7 cellular contexts compared by ENCODE assay signal in genomic region chr10:111076191-111076681, GRCh38. TPM values are rescaled to one million over a fixed set of nuclear protein-coding genes. Genes with fewer than 3 reads are reported as not detected.
A peak's percentile ranks its signal among the peaks of the same experiment; 100 is the strongest.
DNase-seq lines count a peak whose midpoint lies in the region; FAIRE-seq and TF ChIP-seq lines count a peak whose summit lies in the region.

No MANE protein-coding gene starts in this region.

- H3K27me3 ChIP-seq in GM06990 (replicated peaks; ENCODE audit: control insufficient read depth, insufficient read depth, low read length) = peaks cover 1% of the 10 kb centered on the region; the same call in 1 of the 2 replicates

- peak; percentile 43 for DNase-seq in GM06990 (ENCODE audit: extremely low read depth, insufficient read length)
- peak; percentile 82 for DNase-seq in H54 (ENCODE audit: insufficient read length, low spot score)
- DNase-seq in M059J (ENCODE audit: low read depth) = peak; percentile 27
- peak in 32 of 61 donors; percentile 5 to 73 (median 30) for DNase-seq in caudate nucleus (lab: John Stamatoyannopoulos, UW)
- peak; percentile 87 for DNase-seq in islet precursor cell
- DNase-seq in stimulated activated CD4-positive, alpha-beta T cell treated with anti-CD3 and anti-CD28 coated beads, Interleukin-12 subunit alpha, Interleukin-12 subunit beta, amount 100 ng/mL, for 48 hours (ENCODE audit: low read depth in 2 of 3, low spot score in 1 of 3) = peak; percentile 18 to 47 (median 41)

- peaks cover 77% of the 10 kb centered on the region for H3K27me3 Mint-ChIP-seq in T-helper 1 cell treated with Interleukin-12 subunit alpha and Interleukin-12 subunit beta and Interleukin-4 antibody, amounts not matched to agents 30 μg/mL and 1 μg/mL, for 36 hours (ENCODE audit: low read depth)

- no peak overlapping the region for H3K27ac ChIP-seq in caudate nucleus (ENCODE audit: low read depth, low read length)

- peak overlapping the region; percentile 50 for H3K4me3 ChIP-seq in GM06990 (replicated peaks; ENCODE audit: low read depth, low read length)

- H3K36me3 Mint-ChIP-seq in T-helper 1 cell treated with Interleukin-12 subunit alpha and Interleukin-12 subunit beta and Interleukin-4 antibody, amounts not matched to agents 30 μg/mL and 1 μg/mL, for 36 hours (ENCODE audit: low read depth) = no peaks in the 10 kb centered on the region

- no peaks in the 10 kb centered on the region for H3K9me3 Mint-ChIP-seq in T-helper 1 cell treated with Interleukin-12 subunit alpha and Interleukin-12 subunit beta and Interleukin-4 antibody, amounts not matched to agents 30 μg/mL and 1 μg/mL, for 36 hours

- TF ChIP-seq POLR2A in H54 (IDR thresholded peaks at IDR 0.05; ENCODE audit: low read depth, low read length) = no peak

- H3K4me1 Mint-ChIP-seq in T-helper 1 cell treated with Interleukin-12 subunit alpha and Interleukin-12 subunit beta and Interleukin-4 antibody, amounts not matched to agents 30 μg/mL and 1 μg/mL, for 36 hours (ENCODE audit: low read depth) = peaks cover 4% of the 10 kb centered on the region

- H3K27ac Mint-ChIP-seq in T-helper 1 cell treated with Interleukin-12 subunit alpha and Interleukin-12 subunit beta and Interleukin-4 antibody, amounts not matched to agents 30 μg/mL and 1 μg/mL, for 36 hours = no peak overlapping the region

- no peaks in the 10 kb centered on the region for H3K36me3 ChIP-seq in GM06990 (ENCODE audit: control insufficient read depth, insufficient read depth, low read length)

- TF ChIP-seq CTCF in GM06990 (IDR thresholded peaks at IDR 0.05; ENCODE audit: insufficient read depth, low read length, poor library complexity, severe bottlenecking) = peak; percentile 83

- peak overlapping the region; percentile 31 for H3K4me3 Mint-ChIP-seq in T-helper 1 cell treated with Interleukin-12 subunit alpha and Interleukin-12 subunit beta and Interleukin-4 antibody, amounts not matched to agents 30 μg/mL and 1 μg/mL, for 36 hours

- no peak for FAIRE-seq in H54 (lab: Jason Lieb, UNC)

RNA-seq across cellular contexts. Expression of gene ADRA2A, which starts 0.6 kb away (rescaled TPM):
- not detected in 2 replicates for total RNA-seq in M059J (2014; rRNA removed; shearing (Covaris generic))

Comparison
In these comparisons a context has a peak if more than half of its experiments do, and no peak if none do; other contexts are left out.
1. DNase-seq: peak in every context shown above with its lines; median percentile 87 in islet precursor cell; 82 in H54; 43 in GM06990; 41 in stimulated activated CD4-positive, alpha-beta T cell treated with anti-CD3 and anti-CD28 coated beads, Interleukin-12 subunit alpha, Interleukin-12 subunit beta, amount 100 ng/mL, for 48 hours; 30 in caudate nucleus; 27 in M059J.